Comparison of ENCODE assay signal across 8 cellular contexts in genomic region chr5:112418412-112419049, GRCh38.
DNase-seq lines count a peak whose midpoint lies in the region; TF ChIP-seq lines count a peak whose summit lies in the region.

No MANE protein-coding gene starts in this region.

- H3K9ac ChIP-seq in OCI-LY1 (ENCODE audit: low read length) (no peak overlapping the region), endocrine pancreas (ENCODE audit: control insufficient read depth, insufficient read depth, low read length) (peak overlapping the region; percentile 60), muscle layer of colon (ENCODE audit: low read length) (peak overlapping the region; percentile 37)

- DNase-seq in DMS53 treated with DMSO at 0.1 percent for 48 hours (lab: John Stamatoyannopoulos, UW; ENCODE audit: unreplicated experiment) (peak; percentile 33), retina (no peak), NCI-H2227 treated with DMSO at 0.1 percent for 48 hours (lab: John Stamatoyannopoulos, UW) (no peak), NCI-H1092 (lab: John Stamatoyannopoulos, UW) (no peak), UCSD-AML1 (lab: John Stamatoyannopoulos, UW; ENCODE audit: unreplicated experiment) (no peak)

- H3K27me3 ChIP-seq in OCI-LY1 (ENCODE audit: insufficient read depth, low read length) (no peaks in the 10 kb centered on the region; the same call in 1 of the 2 replicates), endocrine pancreas (ENCODE audit: control insufficient read depth, insufficient read depth, low read length) (no peaks in the 10 kb centered on the region), muscle layer of colon (ENCODE audit: control insufficient read depth in 1 of 2, insufficient read depth in 2 of 2, low read length in 2 of 2) (peaks cover 0 to 8% of the 10 kb centered on the region in 2 donors)

- H3K4me3 ChIP-seq in OCI-LY1 (ENCODE audit: low read depth, low read length, poor library complexity, severe bottlenecking) (peak overlapping the region; percentile 35), endocrine pancreas (ENCODE audit: control insufficient read depth, insufficient read depth, low read length) (peak overlapping the region; percentile 82), muscle layer of colon (ENCODE audit: low read depth in 1 of 2, low read length in 2 of 2) (peak overlapping the region; percentile 81 to 83)

- no peak for TF ChIP-seq CTCF in OCI-LY1 (IDR thresholded peaks at IDR 0.05; ENCODE audit: low read length)

- H3K36me3 ChIP-seq in OCI-LY1 (ENCODE audit: insufficient read depth, low read length) (no peaks in the 10 kb centered on the region), endocrine pancreas (ENCODE audit: control insufficient read depth, insufficient read depth, low read length) (no peaks in the 10 kb centered on the region), muscle layer of colon (ENCODE audit: insufficient read depth, low read length) (no peaks in the 10 kb centered on the region)

- H3K9me2 ChIP-seq in OCI-LY1 (ENCODE audit: low read depth, low read length) = no peaks in the 10 kb centered on the region

- peak overlapping the region; percentile 62 for H3K4me2 ChIP-seq in OCI-LY1 (ENCODE audit: low read length)

- no peaks in the 10 kb centered on the region for H3F3A ChIP-seq in OCI-LY1 (ENCODE audit: insufficient read depth, low read length)

- no peaks in the 10 kb centered on the region for H3K79me2 ChIP-seq in OCI-LY1 (ENCODE audit: insufficient read depth, low read length)

- H2AFZ ChIP-seq in OCI-LY1 (ENCODE audit: low read length) = no peak overlapping the region

- H4K20me1 ChIP-seq in OCI-LY1 (ENCODE audit: insufficient read depth, low read length) = no peaks in the 10 kb centered on the region

- H3K27ac ChIP-seq in OCI-LY1 (ENCODE audit: low read depth, low read length, poor library complexity, severe bottlenecking) (no peak overlapping the region), muscle layer of colon (ENCODE audit: low read depth, low read length) (no peak overlapping the region)

- H3K9me3 ChIP-seq in OCI-LY1 (ENCODE audit: low read length) (no peaks in the 10 kb centered on the region), endocrine pancreas (ENCODE audit: control insufficient read depth, low read length) (no peaks in the 10 kb centered on the region), muscle layer of colon (ENCODE audit: low read length) (no peaks in the 10 kb centered on the region)

- peaks cover 4% of the 10 kb centered on the region for H3K4me1 ChIP-seq in OCI-LY1 (ENCODE audit: insufficient read depth, low read length, severe bottlenecking)
- no peaks in the 10 kb centered on the region for H3K4me1 ChIP-seq in endocrine pancreas (ENCODE audit: control insufficient read depth, insufficient read depth, low read length)
- peaks cover 5% of the 10 kb centered on the region for H3K4me1 ChIP-seq in muscle layer of colon (ENCODE audit: insufficient read depth, low read length)
